Comparison of ENCODE assay signal across 8 cellular contexts in the genomic region with DNA sequence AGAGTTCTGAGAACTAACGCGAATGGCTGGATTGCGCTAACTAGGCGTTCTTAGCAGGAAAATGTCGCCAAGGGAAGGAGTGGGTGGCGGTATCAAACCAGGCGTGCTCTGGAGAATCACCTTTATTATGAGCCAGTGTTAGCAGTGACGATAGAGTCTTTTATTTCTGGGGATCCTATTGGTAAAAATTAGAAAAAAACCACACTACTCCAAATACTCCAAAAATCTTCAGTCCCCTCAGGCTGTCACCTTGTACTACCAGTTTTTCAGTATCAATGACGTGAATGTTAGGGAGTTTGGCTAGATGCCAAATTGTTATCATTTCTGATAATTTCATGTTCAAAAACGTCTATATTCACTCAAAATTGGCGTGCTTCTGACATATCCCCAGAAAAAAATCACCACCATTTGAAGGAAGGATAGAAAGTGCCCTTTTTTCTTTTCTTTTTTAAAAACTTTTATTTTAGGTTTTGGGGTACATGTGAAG. TPM values are rescaled to one million over a fixed set of nuclear protein-coding genes. Genes with fewer than 3 reads are reported as not detected.
DNase-seq lines count a peak whose midpoint lies in the region; ATAC-seq and TF ChIP-seq lines count a peak whose summit lies in the region.

No MANE protein-coding gene starts in this region.

- no peak for TF ChIP-seq EP300 in sigmoid colon (IDR thresholded peaks at IDR 0.05)

- no peak overlapping the region for H3K27ac Mint-ChIP-seq in stimulated activated effector memory CD8-positive, alpha-beta T cell treated with anti-CD3 and anti-CD28 coated beads, Interleukin-12 subunit alpha, Interleukin-12 subunit beta, amount 100 ng/mL, for 72 hours

- H3K4me3 Mint-ChIP-seq in stimulated activated effector memory CD8-positive, alpha-beta T cell treated with anti-CD3 and anti-CD28 coated beads, Interleukin-12 subunit alpha, Interleukin-12 subunit beta, amount 100 ng/mL, for 72 hours = peak overlapping the region; percentile 66

- no peak for ATAC-seq in stimulated activated effector memory CD8-positive, alpha-beta T cell treated with anti-CD3 and anti-CD28 coated beads, Interleukin-12 subunit alpha, Interleukin-12 subunit beta, amount 100 ng/mL, for 72 hours
- ATAC-seq in GM18873 (IDR thresholded peaks at IDR 0.05; ENCODE audit: low FRiP score, unreplicated experiment) = no peak
- ATAC-seq in HG03432 (IDR thresholded peaks at IDR 0.05; ENCODE audit: unreplicated experiment) = no peak

- DNase-seq in NCI-H1092 treated with DMSO at 0.1 percent for 48 hours (lab: John Stamatoyannopoulos, UW) (peak; percentile 31), NCI-H1092 (lab: John Stamatoyannopoulos, UW) (no peak), RKO (ENCODE audit: low spot score) (peak; percentile 43), iPS DF 6.9 (ENCODE audit: low read depth, low spot score) (no peak), sigmoid colon (no peak)
- no peak for DNase-seq in stimulated activated effector memory CD8-positive, alpha-beta T cell treated with anti-CD3 and anti-CD28 coated beads, Interleukin-12 subunit alpha, Interleukin-12 subunit beta, amount 100 ng/mL, for 72 hours (ENCODE audit: low spot score in 2 of 2)

- H3K9me3 Mint-ChIP-seq in stimulated activated effector memory CD8-positive, alpha-beta T cell treated with anti-CD3 and anti-CD28 coated beads, Interleukin-12 subunit alpha, Interleukin-12 subunit beta, amount 100 ng/mL, for 72 hours = no peaks in the 10 kb centered on the region

- peak overlapping the region; percentile 77; the same call in 1 of the 2 replicates for H3K4me3 ChIP-seq in iPS DF 6.9 (ENCODE audit: low read length)
- H3K4me3 ChIP-seq in sigmoid colon = peak overlapping the region in 2 of 4 donors; percentile 51 to 55

- peaks cover 13% of the 10 kb centered on the region for H3K4me1 Mint-ChIP-seq in stimulated activated effector memory CD8-positive, alpha-beta T cell treated with anti-CD3 and anti-CD28 coated beads, Interleukin-12 subunit alpha, Interleukin-12 subunit beta, amount 100 ng/mL, for 72 hours

- intact Hi-C loops in sigmoid colon (cut with DNase I) = no loop called here

- H3K9me3 ChIP-seq in iPS DF 6.9 (ENCODE audit: control insufficient read depth, insufficient read depth, low read length) (peaks cover 2% of the 10 kb centered on the region; the same call in 1 of the 2 replicates), sigmoid colon (no peaks in the 10 kb centered on the region)

- no peak for TF ChIP-seq POLR2A in sigmoid colon (IDR thresholded peaks at IDR 0.05)

- no peaks in the 10 kb centered on the region for H3K27me3 ChIP-seq in iPS DF 6.9 (ENCODE audit: control insufficient read depth, insufficient read depth, low read length)
- peaks cover 0 to 24% (median 8%) of the 10 kb centered on the region in 3 donors for H3K27me3 ChIP-seq in sigmoid colon

- H3K36me3 ChIP-seq in iPS DF 6.9 (ENCODE audit: control insufficient read depth, insufficient read depth, low read length) = peaks cover 3% of the 10 kb centered on the region; the same call in 1 of the 2 replicates
- no peaks in the 10 kb centered on the region for H3K36me3 ChIP-seq in sigmoid colon

- H3K36me3 Mint-ChIP-seq in stimulated activated effector memory CD8-positive, alpha-beta T cell treated with anti-CD3 and anti-CD28 coated beads, Interleukin-12 subunit alpha, Interleukin-12 subunit beta, amount 100 ng/mL, for 72 hours = no peaks in the 10 kb centered on the region

- WGBS in iPS DF 6.9 (ENCODE audit: insufficient coverage, insufficient read length) = no CpG with 5 or more reads among the region's 11 CpGs
- 4 to 19% methylated on average over 11 of the region's 11 CpGs for WGBS in sigmoid colon, 2 donors

- no peak for TF ChIP-seq CTCF in sigmoid colon (IDR thresholded peaks at IDR 0.05)

- H3K4me1 ChIP-seq in iPS DF 6.9 (ENCODE audit: control insufficient read depth, insufficient read depth, low read length) (peaks cover 3% of the 10 kb centered on the region), sigmoid colon (peaks cover 0 to 22% (median 11%) of the 10 kb centered on the region in 4 donors)

- H3K27ac ChIP-seq in iPS DF 6.9 (ENCODE audit: low read length) (no peak overlapping the region), sigmoid colon (no peak overlapping the region)

RNA-seq across cellular contexts. Expression of gene UGT8, which starts 1.5 kb away (rescaled TPM):
- total RNA-seq in sigmoid colon = under 1 TPM in 3 of 4 donors, not detected in 1; under 0.01 to 0.55 (median 0.14) TPM
- polyA plus RNA-seq in sigmoid colon = 10 to 100 TPM in 1 of 3 donors, 1 to 10 TPM in 2; 2.4 to 13.6 (median 3.7) TPM

Comparison
In these comparisons a context has a peak if more than half of its experiments do, and no peak if none do; other contexts are left out.
1. DNase-seq: peak in NCI-H1092 treated with DMSO at 0.1 percent for 48 hours (single experiment) and RKO (single experiment); none in NCI-H1092 (single experiment), iPS DF 6.9 (single experiment), stimulated activated effector memory CD8-positive, alpha-beta T cell treated with anti-CD3 and anti-CD28 coated beads, Interleukin-12 subunit alpha, Interleukin-12 subunit beta, amount 100 ng/mL, for 72 hours (0 of 2) and sigmoid colon (single experiment).